8 cellular contexts compared by ENCODE assay signal in the genomic region with DNA sequence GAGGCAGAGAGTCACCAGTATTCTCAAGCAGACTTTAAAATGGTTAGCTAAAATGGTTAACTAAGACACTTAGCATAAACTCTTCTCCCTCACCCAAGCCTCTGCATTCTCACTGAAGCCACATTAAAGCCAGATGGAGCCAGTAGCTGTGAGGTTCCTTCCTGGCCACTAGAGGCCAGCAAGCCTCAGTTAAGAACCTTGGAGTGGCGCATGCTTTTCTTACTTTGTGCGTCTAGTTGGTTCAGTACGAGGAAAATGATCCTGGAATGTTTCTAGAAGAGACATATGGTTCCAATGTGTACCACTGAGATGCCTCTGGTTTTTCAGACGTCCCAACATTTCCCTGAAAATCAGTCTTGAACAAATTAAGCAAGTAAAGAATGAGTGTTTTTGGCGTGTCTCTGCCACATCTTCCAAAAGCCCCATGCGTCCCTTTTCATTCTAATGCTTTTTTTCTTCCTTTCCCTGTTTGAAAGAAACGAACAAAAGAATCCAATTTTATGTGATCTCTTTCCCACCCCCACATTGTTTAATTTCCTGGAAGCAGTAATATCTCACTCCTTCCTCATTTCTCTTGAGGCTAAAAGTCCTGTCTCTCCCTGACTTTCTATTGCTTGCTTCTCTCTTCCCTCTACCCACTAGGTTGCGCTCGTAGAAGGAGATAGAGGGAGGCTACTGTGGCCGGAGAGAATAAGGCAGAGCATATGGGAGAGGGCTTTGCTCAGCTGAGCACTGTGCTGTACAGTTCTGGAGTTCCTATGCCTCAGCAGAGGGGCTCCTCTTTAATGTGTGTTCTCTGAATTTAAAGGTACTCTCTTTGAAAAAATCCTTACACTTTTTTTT.
DNase-seq lines count a peak whose midpoint lies in the region; ATAC-seq and TF ChIP-seq lines count a peak whose summit lies in the region.

No MANE protein-coding gene starts in this region.

- no peaks in the 10 kb centered on the region for H3K9me3 Mint-ChIP-seq in CD4-positive, alpha-beta memory T cell
- H3K9me3 Mint-ChIP-seq in activated naive CD4-positive, alpha-beta T cell treated with anti-CD3 and anti-CD28 coated beads for 36 hours: no peaks in the 10 kb centered on the region

- H3K27me3 ChIP-seq in CD4-positive, alpha-beta memory T cell (ENCODE audit: insufficient read depth, low read length): no peaks in the 10 kb centered on the region
- H3K27me3 ChIP-seq in prostate gland (replicated peaks; ENCODE audit: insufficient read depth): no peaks in the 10 kb centered on the region

- no peak overlapping the region for H3K4me3 ChIP-seq in CD4-positive, alpha-beta memory T cell (ENCODE audit: low read length in 2 of 2)
- H3K4me3 ChIP-seq in prostate gland: no peak overlapping the region

- H3K36me3 ChIP-seq in CD4-positive, alpha-beta memory T cell (ENCODE audit: insufficient read depth, low read length): no peaks in the 10 kb centered on the region
- H3K36me3 ChIP-seq in prostate gland: no peaks in the 10 kb centered on the region

- intact Hi-C loops in CD4-positive, alpha-beta memory T cell (cut with micrococcal nuclease): loop anchor here (1.0 to 5.0 kb wide), 3 partner anchors 236 to 685 kb away; no protein-coding TSS in a partner anchor
- intact Hi-C loops in activated naive CD4-positive, alpha-beta T cell treated with anti-CD3 and anti-CD28 coated beads for 36 hours (cut with micrococcal nuclease): loop anchor here (1.0 to 10.0 kb wide), 5 partner anchors 235 to 686 kb away; no protein-coding TSS in a partner anchor
- intact Hi-C loops in Right ventricle myocardium superior (cut with DNase I): no loop called here
- intact Hi-C loops in prostate gland (cut with DNase I): no loop called here

- DNase-seq in CD4-positive, alpha-beta memory T cell: peak in 3 of 5 donors; percentile 12 to 26 (median 16)
- peak; percentile 15 for DNase-seq in NCI-H524 treated with DMSO at 0.1 percent for 48 hours (lab: John Stamatoyannopoulos, UW)
- peak; percentile 23 for DNase-seq in activated naive CD4-positive, alpha-beta T cell treated with anti-CD3 and anti-CD28 coated beads for 36 hours
- no peak for DNase-seq in Right ventricle myocardium superior
- peak; percentile 4 for DNase-seq in prostate gland (ENCODE audit: low spot score)
- no peak for DNase-seq in T1000 (lab: John Stamatoyannopoulos, UW)

- WGBS in prostate gland: 20% methylated on average over 10 of the region's 10 CpGs

- H3K27ac Mint-ChIP-seq in CD4-positive, alpha-beta memory T cell: peak overlapping the region in 4 of 7 donors; percentile 2 to 41 (median 22)
- no peak overlapping the region for H3K27ac Mint-ChIP-seq in activated naive CD4-positive, alpha-beta T cell treated with anti-CD3 and anti-CD28 coated beads for 36 hours

- H3K9me3 ChIP-seq in CD4-positive, alpha-beta memory T cell (ENCODE audit: control insufficient read depth in 1 of 2, low read length in 2 of 2): no peaks in the 10 kb centered on the region
- no peaks in the 10 kb centered on the region for H3K9me3 ChIP-seq in prostate gland

- H3K4me1 ChIP-seq in CD4-positive, alpha-beta memory T cell (ENCODE audit: insufficient read depth, low read length): no peaks in the 10 kb centered on the region
- no peaks in the 10 kb centered on the region for H3K4me1 ChIP-seq in prostate gland (replicated peaks)

- TF ChIP-seq CTCF in prostate gland (IDR thresholded peaks at IDR 0.05): peak in 2 of 4 experiments; percentile 39 to 53

- CTCF ChIA-PET in CD4-positive, alpha-beta memory T cell (lab: Charles Lee; ENCODE audit: partially characterized antibody): interaction anchor here (0.6 to 1.5 kb wide), 6 partner anchors 15 to 236 kb away, joined by 3 to 7 read pairs (median 3); no protein-coding TSS in a partner anchor
- CTCF ChIA-PET in activated naive CD4-positive, alpha-beta T cell treated with anti-CD3 and anti-CD28 coated beads for 36 hours (lab: Charles Lee): interaction anchor here (0.6 to 1.2 kb wide), 5 partner anchors 9 to 399 kb away, joined by 3 to 4 read pairs (median 3); no protein-coding TSS in a partner anchor

- ATAC-seq in GM18868 (IDR thresholded peaks at IDR 0.05; ENCODE audit: unreplicated experiment) (peak; percentile 98), HG03039 (IDR thresholded peaks at IDR 0.05; ENCODE audit: unreplicated experiment) (peak; percentile 95), Right ventricle myocardium superior (ENCODE audit: poor library complexity) (peak; percentile 82)

- POLR2A ChIA-PET in CD4-positive, alpha-beta memory T cell (lab: Charles Lee; ENCODE audit: partially characterized antibody): no interaction called here

- TF ChIP-seq POLR2A in prostate gland (IDR thresholded peaks at IDR 0.05): no peak

- H3K36me3 Mint-ChIP-seq in CD4-positive, alpha-beta memory T cell: no peaks in the 10 kb centered on the region
- no peaks in the 10 kb centered on the region for H3K36me3 Mint-ChIP-seq in activated naive CD4-positive, alpha-beta T cell treated with anti-CD3 and anti-CD28 coated beads for 36 hours (ENCODE audit: low read depth)

- H3K4me1 Mint-ChIP-seq in CD4-positive, alpha-beta memory T cell: peaks cover 3 to 15% (median 11%) of the 10 kb centered on the region in 4 donors
- H3K4me1 Mint-ChIP-seq in activated naive CD4-positive, alpha-beta T cell treated with anti-CD3 and anti-CD28 coated beads for 36 hours (ENCODE audit: low read depth): peaks cover 12% of the 10 kb centered on the region

- H3K27me3 Mint-ChIP-seq in CD4-positive, alpha-beta memory T cell: no peaks in the 10 kb centered on the region
- no peaks in the 10 kb centered on the region for H3K27me3 Mint-ChIP-seq in activated naive CD4-positive, alpha-beta T cell treated with anti-CD3 and anti-CD28 coated beads for 36 hours (ENCODE audit: low read depth)

- peak overlapping the region; percentile 42 to 87 (median 81) for H3K4me3 Mint-ChIP-seq in CD4-positive, alpha-beta memory T cell
- H3K4me3 Mint-ChIP-seq in activated naive CD4-positive, alpha-beta T cell treated with anti-CD3 and anti-CD28 coated beads for 36 hours: peak overlapping the region; percentile 56

- H3K27ac ChIP-seq in CD4-positive, alpha-beta memory T cell (ENCODE audit: low read depth, low read length): no peak overlapping the region
- no peak overlapping the region for H3K27ac ChIP-seq in prostate gland

Comparison
In these comparisons a context has a peak if more than half of its experiments do, and no peak if none do; other contexts are left out.
1. DNase-seq: peak in CD4-positive, alpha-beta memory T cell (3 of 5), NCI-H524 treated with DMSO at 0.1 percent for 48 hours (single experiment), activated naive CD4-positive, alpha-beta T cell treated with anti-CD3 and anti-CD28 coated beads for 36 hours (single experiment) and prostate gland (single experiment); none in Right ventricle myocardium superior (single experiment) and T1000 (single experiment).
2. intact Hi-C loops: an anchor here in CD4-positive, alpha-beta memory T cell (1.0 to 5.0 kb wide) and activated naive CD4-positive, alpha-beta T cell treated with anti-CD3 and anti-CD28 coated beads for 36 hours (1.0 to 10.0 kb wide); none called in Right ventricle myocardium superior and prostate gland.
3. Peak in every context shown above with its lines, with median percentiles within 50 percentile points of each other: ATAC-seq.